ENCODE assay signal across 26 cellular contexts in the genomic region with DNA sequence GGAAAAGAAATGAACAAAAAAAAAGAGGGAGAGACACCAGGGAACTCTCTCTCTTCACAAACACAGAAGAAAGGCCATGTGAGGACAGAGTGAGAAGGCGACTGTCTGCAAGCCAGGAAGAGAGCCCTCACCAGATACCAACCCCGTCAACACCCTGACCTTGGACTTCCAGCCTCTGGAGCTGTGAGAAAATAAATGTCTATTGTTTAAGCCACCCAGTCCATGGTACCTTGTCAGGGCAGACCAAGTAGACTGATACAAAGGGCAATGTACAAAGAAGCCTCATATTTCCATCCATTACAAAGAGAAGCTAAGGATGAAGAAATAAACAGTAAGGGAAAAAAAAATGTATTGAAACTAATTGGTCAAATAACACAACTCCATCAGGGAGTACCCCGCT.
"Had no signal": no experiment of that assay in that cellular context is flagged by ENCODE, and none has a peak within 500 bp of the region (broad histone marks: within the 10 kb centered on the region; RNA-seq: fewer than 3 reads in every experiment).

No MANE protein-coding gene starts in this region.

- H3K9me3 Mint-ChIP-seq: dendritic cell treated with granulocyte-macrophage colony-stimulating factor and Interleukin-4, amounts not matched to agents 40 ng/mL and 50 ng/mL, for 4 days; effector memory CD8-positive, alpha-beta T cell; endodermal cell had no signal

- ATAC-seq: esophagus mucosa, gastrocnemius medialis, heart right ventricle, left colon, left lobe of liver, lower lobe of right lung had no signal

- H3K27ac Mint-ChIP-seq: dendritic cell treated with granulocyte-macrophage colony-stimulating factor and Interleukin-4, amounts not matched to agents 40 ng/mL and 50 ng/mL, for 4 days; endodermal cell had no signal

- H3K27me3 Mint-ChIP-seq: dendritic cell treated with granulocyte-macrophage colony-stimulating factor and Interleukin-4, amounts not matched to agents 40 ng/mL and 50 ng/mL, for 4 days had no signal

- H3K9me3 ChIP-seq: colonic mucosa, esophagus squamous epithelium, gastrocnemius medialis, heart right ventricle, left ventricle myocardium inferior, lower lobe of right lung had no signal

- FAIRE-seq: endometrium, islet of Langerhans, keratinocyte had no signal

- H3K4me3 Mint-ChIP-seq: dendritic cell treated with granulocyte-macrophage colony-stimulating factor and Interleukin-4, amounts not matched to agents 40 ng/mL and 50 ng/mL, for 4 days; effector memory CD8-positive, alpha-beta T cell; endodermal cell had no signal

- H3K27ac ChIP-seq: colonic mucosa, epithelial cell of prostate, esophagus squamous epithelium, gastrocnemius medialis, heart right ventricle, left ventricle myocardium inferior, lower lobe of right lung had no signal

- H3K27me3 ChIP-seq: colonic mucosa, esophagus squamous epithelium, gastrocnemius medialis, heart right ventricle had no signal

- DNase-seq: colonic mucosa; cortex of kidney; effector CD8-positive, alpha-beta T cell; effector memory CD8-positive, alpha-beta T cell; endodermal cell; erythroblast; esophagus squamous epithelium; foreskin fibroblast; foreskin melanocyte; gastrocnemius medialis; glutamatergic neuron; head of caudate nucleus; heart right ventricle; hippocampal formation; left colon; left ventricle myocardium inferior; lower lobe of right lung; mesendoderm; midbrain had no signal

- H3K36me3 ChIP-seq: colonic mucosa, esophagus squamous epithelium, gastrocnemius medialis, heart right ventricle, left ventricle myocardium inferior, lower lobe of right lung had no signal

- H3K4me1 ChIP-seq: colonic mucosa, esophagus squamous epithelium, gastrocnemius medialis, heart right ventricle, left ventricle myocardium inferior, lower lobe of right lung had no signal

- H3K4me3 ChIP-seq: colonic mucosa, esophagus squamous epithelium, gastrocnemius medialis, heart right ventricle, left ventricle myocardium inferior, lower lobe of right lung had no signal
